11 cellular contexts compared by ENCODE assay signal in genomic region chr22:35032571-35032970, GRCh38. TPM values are rescaled to one million over a fixed set of nuclear protein-coding genes. Genes with fewer than 3 reads are reported as not detected.
"Had no signal": no experiment of that assay in that cellular context is flagged by ENCODE, and none has a peak within 500 bp of the region (broad histone marks: within the 10 kb centered on the region; RNA-seq: fewer than 3 reads in every experiment).

No MANE protein-coding gene starts in this region.

- FAIRE-seq: H1, H54 had no signal

- DNase-seq: GM23248, GOT3, H7, H9, HCEC 1CT, HFFc6 had no signal

- H3K27ac ChIP-seq: GM23248 had no signal

- H3K27ac Mint-ChIP-seq: GM23338, H9, HFFc6 had no signal

- H3K36me3 ChIP-seq: HAP-1 had no signal

- H3K4me1 ChIP-seq: HAP-1 had no signal

- H3K4me3 Mint-ChIP-seq: GM23338, H9, HFFc6 had no signal

- H3K9me3 ChIP-seq: HAP-1 had no signal

- H3K4me3 ChIP-seq: GM23248, GM23338, HAP-1 had no signal

RNA-seq across cellular contexts. Expression of gene ISX, which starts 33.4 kb away (rescaled TPM):
- total RNA-seq: GM23248, GM23338, H1, H4, H7, H9, HFFc6 had no signal
